In the genomic region with DNA sequence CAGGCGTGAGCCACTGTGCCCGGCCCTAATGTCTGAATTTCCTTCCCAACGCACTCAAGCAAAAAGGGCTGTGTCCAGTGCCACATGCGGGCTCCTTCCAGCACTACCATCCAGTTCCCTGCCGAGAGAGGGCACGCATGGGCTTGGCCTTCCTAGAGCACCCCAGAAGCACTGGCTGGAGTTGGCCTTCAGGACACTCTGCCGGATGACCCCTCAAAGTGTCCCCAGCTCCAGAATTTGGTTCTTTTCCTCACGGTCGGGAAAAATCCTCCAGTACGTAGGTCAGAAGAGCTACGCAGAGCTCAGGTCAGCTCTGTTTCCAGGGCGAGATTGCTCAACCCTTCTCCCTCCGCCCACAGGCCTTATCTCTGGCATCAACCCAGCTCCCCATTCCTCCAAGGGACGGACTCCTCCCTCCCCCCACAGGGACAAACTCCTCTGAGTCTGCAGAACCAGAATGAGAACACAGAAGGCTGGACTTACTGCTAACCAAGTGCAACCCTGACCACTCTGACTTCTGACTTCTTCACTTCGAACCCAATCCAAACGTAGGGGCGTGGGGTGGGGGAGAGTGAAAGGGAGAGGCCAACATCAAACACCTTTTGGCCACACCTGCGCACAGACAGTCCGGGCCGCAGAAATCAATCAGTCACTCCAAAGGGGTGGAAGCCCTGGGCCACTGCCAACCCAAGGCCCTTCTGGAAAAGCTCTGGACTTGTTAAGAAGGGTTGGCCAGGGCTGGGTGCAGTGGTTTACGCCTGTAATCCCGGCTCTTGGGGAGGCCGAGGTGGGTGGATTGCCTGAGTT, we compare ENCODE assay signal across 1 cellular context.
TF ChIP-seq lines count a peak whose summit lies in the region.

No MANE protein-coding gene starts in this region.

TF ChIP-seq in HepG2, 621 proteins besides CTCF, POLR2A, EP300 and RAD21 (continued from another document and continues in another):
- TF ChIP-seq, protein P1, sequence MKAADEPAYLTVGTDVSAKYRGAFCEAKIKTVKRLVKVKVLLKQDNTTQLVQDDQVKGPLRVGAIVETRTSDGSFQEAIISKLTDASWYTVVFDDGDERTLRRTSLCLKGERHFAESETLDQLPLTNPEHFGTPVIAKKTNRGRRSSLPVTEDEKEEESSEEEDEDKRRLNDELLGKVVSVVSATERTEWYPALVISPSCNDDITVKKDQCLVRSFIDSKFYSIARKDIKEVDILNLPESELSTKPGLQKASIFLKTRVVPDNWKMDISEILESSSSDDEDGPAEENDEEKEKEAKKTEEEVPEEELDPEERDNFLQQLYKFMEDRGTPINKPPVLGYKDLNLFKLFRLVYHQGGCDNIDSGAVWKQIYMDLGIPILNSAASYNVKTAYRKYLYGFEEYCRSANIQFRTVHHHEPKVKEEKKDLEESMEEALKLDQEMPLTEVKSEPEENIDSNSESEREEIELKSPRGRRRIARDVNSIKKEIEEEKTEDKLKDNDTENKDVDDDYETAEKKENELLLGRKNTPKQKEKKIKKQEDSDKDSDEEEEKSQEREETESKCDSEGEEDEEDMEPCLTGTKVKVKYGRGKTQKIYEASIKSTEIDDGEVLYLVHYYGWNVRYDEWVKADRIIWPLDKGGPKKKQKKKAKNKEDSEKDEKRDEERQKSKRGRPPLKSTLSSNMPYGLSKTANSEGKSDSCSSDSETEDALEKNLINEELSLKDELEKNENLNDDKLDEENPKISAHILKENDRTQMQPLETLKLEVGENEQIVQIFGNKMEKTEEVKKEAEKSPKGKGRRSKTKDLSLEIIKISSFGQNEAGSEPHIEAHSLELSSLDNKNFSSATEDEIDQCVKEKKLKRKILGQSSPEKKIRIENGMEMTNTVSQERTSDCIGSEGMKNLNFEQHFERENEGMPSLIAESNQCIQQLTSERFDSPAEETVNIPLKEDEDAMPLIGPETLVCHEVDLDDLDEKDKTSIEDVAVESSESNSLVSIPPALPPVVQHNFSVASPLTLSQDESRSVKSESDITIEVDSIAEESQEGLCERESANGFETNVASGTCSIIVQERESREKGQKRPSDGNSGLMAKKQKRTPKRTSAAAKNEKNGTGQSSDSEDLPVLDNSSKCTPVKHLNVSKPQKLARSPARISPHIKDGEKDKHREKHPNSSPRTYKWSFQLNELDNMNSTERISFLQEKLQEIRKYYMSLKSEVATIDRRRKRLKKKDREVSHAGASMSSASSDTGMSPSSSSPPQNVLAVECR (CRISPR knock-in tag; IDR thresholded peaks at IDR 0.05; ENCODE audit: borderline replicate concordance): peak; percentile 71; the same call in 1 of the 2 replicates
- TF ChIP-seq GATAD1 (CRISPR knock-in tag; IDR thresholded peaks at IDR 0.05) (peak; percentile 64), ZNF274 (CRISPR knock-in tag; IDR thresholded peaks at IDR 0.05) (no peak), ZKSCAN8 (CRISPR knock-in tag; IDR thresholded peaks at IDR 0.05; ENCODE audit: borderline replicate concordance) (peak; percentile 70; the same call in 1 of the 2 replicates), HCFC1 (IDR thresholded peaks at IDR 0.05; ENCODE audit: low read depth, low read length) (no peak), ZNF772 (CRISPR knock-in tag; IDR thresholded peaks at IDR 0.05) (peak; percentile 16), SMAD9 (CRISPR knock-in tag; IDR thresholded peaks at IDR 0.05) (no peak), NR3C1 (CRISPR knock-in tag; IDR thresholded peaks at IDR 0.05) (no peak), AGO1 (IDR thresholded peaks at IDR 0.05; ENCODE audit: low read depth, low read length, poor library complexity, severe bottlenecking) (no peak), ZNF292 (CRISPR knock-in tag; IDR thresholded peaks at IDR 0.05; ENCODE audit: borderline replicate concordance, low read depth) (peak; percentile 89; the same call in 1 of the 2 replicates), ZNF747 (CRISPR knock-in tag; IDR thresholded peaks at IDR 0.05; ENCODE audit: borderline replicate concordance) (peak; percentile 9; the same call in 1 of the 2 replicates), DPF2 (CRISPR knock-in tag; IDR thresholded peaks at IDR 0.05; ENCODE audit: borderline replicate concordance, low read depth) (peak; percentile 76), ZNF543 (CRISPR knock-in tag; IDR thresholded peaks at IDR 0.05) (peak; percentile 95), SP5 (CRISPR knock-in tag; IDR thresholded peaks at IDR 0.05; ENCODE audit: borderline replicate concordance, low read depth) (peak; percentile 98), SSRP1 (CRISPR knock-in tag; IDR thresholded peaks at IDR 0.05) (peak; percentile 90), ZNF75D (CRISPR knock-in tag; IDR thresholded peaks at IDR 0.05; ENCODE audit: borderline replicate concordance) (no peak), YEATS4 (CRISPR knock-in tag; IDR thresholded peaks at IDR 0.05; ENCODE audit: borderline replicate concordance) (peak; percentile 71), SOX5 (CRISPR knock-in tag; IDR thresholded peaks at IDR 0.05; ENCODE audit: borderline replicate concordance) (peak; percentile 51; the same call in 1 of the 2 replicates), SAFB2 (CRISPR knock-in tag; IDR thresholded peaks at IDR 0.05; ENCODE audit: borderline replicate concordance, low read depth) (0 out of 2 replicates have a peak, but pooled peaks have one; percentile 71), ZNF629 (CRISPR knock-in tag; conservative IDR thresholded peaks at IDR 0.05) (peak; percentile 26; the same call in 1 of the 2 replicates), SPEN (CRISPR knock-in tag; IDR thresholded peaks at IDR 0.05; ENCODE audit: low read depth) (peak; percentile 66), ZIK1 (CRISPR knock-in tag; IDR thresholded peaks at IDR 0.05; ENCODE audit: borderline replicate concordance, low read depth) (peak; percentile 73; the same call in 1 of the 2 replicates), ZBTB44 (CRISPR knock-in tag; IDR thresholded peaks at IDR 0.05) (no peak), ZEB1 (IDR thresholded peaks at IDR 0.05; ENCODE audit: insufficient replicate concordance, low read depth) (peak; percentile 79), ZNF709 (CRISPR knock-in tag; IDR thresholded peaks at IDR 0.05) (0 out of 2 replicates have a peak, but pooled peaks have one; percentile 12), ZNF20 (CRISPR knock-in tag; IDR thresholded peaks at IDR 0.05) (no peak), KDM5A (IDR thresholded peaks at IDR 0.05; ENCODE audit: borderline replicate concordance, low read length) (peak; percentile 37; the same call in 1 of the 2 replicates), ASH2L (IDR thresholded peaks at IDR 0.05; ENCODE audit: insufficient read length, low read depth, low read length) (peak; percentile 83), NFKBIZ (CRISPR knock-in tag; IDR thresholded peaks at IDR 0.05) (peak; percentile 43; the same call in 1 of the 2 replicates), RFX3 (CRISPR knock-in tag; IDR thresholded peaks at IDR 0.05) (0 out of 2 replicates have a peak, but pooled peaks have one; percentile 28), ZNF232 (CRISPR knock-in tag; IDR thresholded peaks at IDR 0.05; ENCODE audit: borderline replicate concordance) (peak; percentile 78; the same call in 1 of the 2 replicates), HMGXB3 (CRISPR knock-in tag; IDR thresholded peaks at IDR 0.05; ENCODE audit: borderline replicate concordance) (peak; percentile 84; the same call in 1 of the 2 replicates), ZNF510 (CRISPR knock-in tag; IDR thresholded peaks at IDR 0.05; ENCODE audit: low read depth) (0 out of 2 replicates have a peak, but pooled peaks have one; percentile 35), KAT7 (CRISPR knock-in tag; IDR thresholded peaks at IDR 0.05; ENCODE audit: borderline replicate concordance) (peak; percentile 83), ZFP1 (CRISPR knock-in tag; IDR thresholded peaks at IDR 0.05) (peak; percentile 33; the same call in 1 of the 2 replicates), ZNF607 (CRISPR knock-in tag; IDR thresholded peaks at IDR 0.05; ENCODE audit: borderline replicate concordance) (peak; percentile 53; the same call in 1 of the 2 replicates), ZNF160 (CRISPR knock-in tag; IDR thresholded peaks at IDR 0.05) (peak; percentile 57; the same call in 1 of the 2 replicates), FOXA3 (CRISPR knock-in tag; IDR thresholded peaks at IDR 0.05) (peak; percentile 45), ATF4 (CRISPR knock-in tag; IDR thresholded peaks at IDR 0.05) (peak in 1 of 2 experiments; percentile 61; a peak in 1 of 4 replicates), MIER2 (CRISPR knock-in tag; IDR thresholded peaks at IDR 0.05) (peak; percentile 47; the same call in 1 of the 2 replicates), TBX3 (IDR thresholded peaks at IDR 0.05; ENCODE audit: borderline replicate concordance) (peak; percentile 74; the same call in 1 of the 2 replicates), MEIS2 (CRISPR knock-in tag; IDR thresholded peaks at IDR 0.05) (peak; percentile 37; the same call in 1 of the 2 replicates), DDIT3 (CRISPR knock-in tag; IDR thresholded peaks at IDR 0.05) (0 out of 2 replicates have a peak, but pooled peaks have one; percentile 37), ZNF264 (CRISPR knock-in tag; IDR thresholded peaks at IDR 0.05) (peak; percentile 62; the same call in 1 of the 2 replicates)
- TF ChIP-seq, protein P2, sequence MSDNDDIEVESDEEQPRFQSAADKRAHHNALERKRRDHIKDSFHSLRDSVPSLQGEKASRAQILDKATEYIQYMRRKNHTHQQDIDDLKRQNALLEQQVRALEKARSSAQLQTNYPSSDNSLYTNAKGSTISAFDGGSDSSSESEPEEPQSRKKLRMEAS (IDR thresholded peaks at IDR 0.05): 0 out of 2 replicates have a peak, but pooled peaks have one; percentile 48
- TF ChIP-seq, protein P3, sequence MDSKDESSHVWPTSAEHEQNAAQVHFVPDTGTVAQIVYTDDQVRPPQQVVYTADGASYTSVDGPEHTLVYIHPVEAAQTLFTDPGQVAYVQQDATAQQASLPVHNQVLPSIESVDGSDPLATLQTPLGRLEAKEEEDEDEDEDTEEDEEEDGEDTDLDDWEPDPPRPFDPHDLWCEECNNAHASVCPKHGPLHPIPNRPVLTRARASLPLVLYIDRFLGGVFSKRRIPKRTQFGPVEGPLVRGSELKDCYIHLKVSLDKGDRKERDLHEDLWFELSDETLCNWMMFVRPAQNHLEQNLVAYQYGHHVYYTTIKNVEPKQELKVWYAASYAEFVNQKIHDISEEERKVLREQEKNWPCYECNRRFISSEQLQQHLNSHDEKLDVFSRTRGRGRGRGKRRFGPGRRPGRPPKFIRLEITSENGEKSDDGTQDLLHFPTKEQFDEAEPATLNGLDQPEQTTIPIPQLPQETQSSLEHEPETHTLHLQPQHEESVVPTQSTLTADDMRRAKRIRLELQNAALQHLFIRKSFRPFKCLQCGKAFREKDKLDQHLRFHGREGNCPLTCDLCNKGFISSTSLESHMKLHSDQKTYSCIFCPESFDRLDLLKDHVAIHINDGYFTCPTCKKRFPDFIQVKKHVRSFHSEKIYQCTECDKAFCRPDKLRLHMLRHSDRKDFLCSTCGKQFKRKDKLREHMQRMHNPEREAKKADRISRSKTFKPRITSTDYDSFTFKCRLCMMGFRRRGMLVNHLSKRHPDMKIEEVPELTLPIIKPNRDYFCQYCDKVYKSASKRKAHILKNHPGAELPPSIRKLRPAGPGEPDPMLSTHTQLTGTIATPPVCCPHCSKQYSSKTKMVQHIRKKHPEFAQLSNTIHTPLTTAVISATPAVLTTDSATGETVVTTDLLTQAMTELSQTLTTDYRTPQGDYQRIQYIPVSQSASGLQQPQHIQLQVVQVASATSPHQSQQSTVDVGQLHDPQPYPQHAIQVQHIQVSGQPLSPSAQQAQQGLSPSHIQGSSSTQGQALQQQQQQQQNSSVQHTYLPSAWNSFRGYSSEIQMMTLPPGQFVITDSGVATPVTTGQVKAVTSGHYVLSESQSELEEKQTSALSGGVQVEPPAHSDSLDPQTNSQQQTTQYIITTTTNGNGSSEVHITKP (CRISPR knock-in tag; IDR thresholded peaks at IDR 0.05; ENCODE audit: low read depth): peak; percentile 64; the same call in 1 of the 2 replicates
